Comparison of ENCODE assay signal across 20 cellular contexts in genomic region chr11:7869467-7869866, GRCh38. TPM values are rescaled to one million over a fixed set of nuclear protein-coding genes. Genes with fewer than 3 reads are reported as not detected.
DNase-seq lines count a peak whose midpoint lies in the region; ATAC-seq, FAIRE-seq and TF ChIP-seq lines count a peak whose summit lies in the region.
"Had no signal": no experiment of that assay in that cellular context is flagged by ENCODE, and none has a peak within 500 bp of the region (broad histone marks: within the 10 kb centered on the region; RNA-seq: fewer than 3 reads in every experiment).

No MANE protein-coding gene starts in this region.

- no peaks in the 10 kb centered on the region for H3K36me3 ChIP-seq in OCI-LY7 (ENCODE audit: insufficient read depth, low read length)
- H3K36me3 ChIP-seq: SJSA1 had no signal

- H3K27ac ChIP-seq in OCI-LY7 (ENCODE audit: low read depth, low read length, poor library complexity, severe bottlenecking), result no peak overlapping the region
- H3K27ac ChIP-seq: RWPE1, SJSA1 had no signal

- H3K4me3 ChIP-seq in astrocyte of the cerebellum (ENCODE audit: low read depth, low read length) (no peak overlapping the region), fibroblast of the aortic adventitia (ENCODE audit: low read depth, low read length) (no peak overlapping the region), OCI-LY7 (ENCODE audit: low read depth, low read length, poor library complexity, severe bottlenecking) (no peak overlapping the region)
- H3K4me3 ChIP-seq: SJSA1 had no signal

- ATAC-seq in GM19035 (IDR thresholded peaks at IDR 0.05; ENCODE audit: unreplicated experiment) (no peak), GM21447 (IDR thresholded peaks at IDR 0.05; ENCODE audit: unreplicated experiment) (no peak)
- ATAC-seq: CD8-positive, alpha-beta T cell had no signal

- in situ Hi-C loops in astrocyte of the cerebellum (cut with HindIII; ENCODE audit: low sequenced_read_pairs), result no loop called here

- peak; percentile 96 for DNase-seq in LHCN-M2 (ENCODE audit: low read depth)
- DNase-seq in astrocyte of the cerebellum (ENCODE audit: low read depth), result peak; percentile 11
- DNase-seq in fibroblast of the aortic adventitia (ENCODE audit: low read depth), result peak; percentile 54
- DNase-seq in urothelium cell line (ENCODE audit: low spot score), result peak; percentile 19
- DNase-seq in OCI-LY7 (ENCODE audit: low spot score), result no peak
- DNase-seq: CD8-positive, alpha-beta T cell; DMS79 treated with DMSO at 0.1 percent for 48 hours; H7; IMR-90; Kasumi-1; NCI-H1436 treated with DMSO at 0.1 percent for 48 hours; NCI-H2081; NCI-H524 treated with DMSO at 0.1 percent for 48 hours; OCI-M1 had no signal

- H2AFZ ChIP-seq in OCI-LY7 (ENCODE audit: low read length), result no peak overlapping the region

- no peak for FAIRE-seq in urothelium cell line (lab: Jason Lieb, UNC)
- FAIRE-seq: D721Med had no signal

- H3K4me2 ChIP-seq in OCI-LY7 (ENCODE audit: low read length), result no peak overlapping the region

- H3K4me1 ChIP-seq in OCI-LY7 (ENCODE audit: insufficient read depth, low read length, poor library complexity, severe bottlenecking), result no peaks in the 10 kb centered on the region
- H3K4me1 ChIP-seq: SJSA1 had no signal

- no peaks in the 10 kb centered on the region for H3K79me2 ChIP-seq in OCI-LY7 (ENCODE audit: insufficient read depth, low read depth, low read length)

- BruUV-seq in OCI-LY7 (replicated peaks; lab: Mats Ljungman, UMichigan), result no TSS peak

- peaks cover 9% of the 10 kb centered on the region; the same call in 1 of the 2 replicates for H3K9me3 ChIP-seq in OCI-LY7 (ENCODE audit: low read length)
- H3K9me3 ChIP-seq: SJSA1 had no signal

- intact Hi-C loops in OCI-LY7 (cut with micrococcal nuclease; ENCODE audit: unreplicated experiment), result no loop called here

- no peaks in the 10 kb centered on the region for H3K9me2 ChIP-seq in OCI-LY7 (ENCODE audit: insufficient read depth, low read length)

- POLR2A ChIA-PET in OCI-LY7 (lab: Charles Lee), result no interaction called here

- CTCF ChIA-PET in OCI-LY7 (lab: Charles Lee; ENCODE audit: unreplicated experiment), result no interaction called here

- H4K20me1 ChIP-seq in OCI-LY7 (ENCODE audit: insufficient read depth, low read length), result no peaks in the 10 kb centered on the region

- TF ChIP-seq CTCF in astrocyte of the cerebellum (IDR thresholded peaks at IDR 0.05; ENCODE audit: low read depth, low read length, missing control alignments) (no peak), fibroblast of the aortic adventitia (IDR thresholded peaks at IDR 0.05; ENCODE audit: insufficient read depth, low read length) (no peak), OCI-LY7 (conservative IDR thresholded peaks at IDR 0.05; ENCODE audit: low read length) (no peak)

RNA-seq across cellular contexts. Expression of gene OR5P3, which starts 38.8 kb away (rescaled TPM):
- total RNA-seq in LHCN-M2 (2014; rRNA removed) (not detected in 2 replicates), fibroblast of the aortic adventitia (ENCODE audit: low replicate concordance) (not detected in 2 replicates), OCI-LY7 (2022) (not detected in 2 replicates)
- not detected for polyA plus RNA-seq in LHCN-M2 (2012)
- total RNA-seq in OCI-LY7 (2014; rRNA removed; shearing (Covaris generic)), result not detected in 2 replicates
- total RNA-seq: CD8-positive, alpha-beta T cell; IMR-90 had no signal
- polyA plus RNA-seq: BJ had no signal
